In the genomic region with DNA sequence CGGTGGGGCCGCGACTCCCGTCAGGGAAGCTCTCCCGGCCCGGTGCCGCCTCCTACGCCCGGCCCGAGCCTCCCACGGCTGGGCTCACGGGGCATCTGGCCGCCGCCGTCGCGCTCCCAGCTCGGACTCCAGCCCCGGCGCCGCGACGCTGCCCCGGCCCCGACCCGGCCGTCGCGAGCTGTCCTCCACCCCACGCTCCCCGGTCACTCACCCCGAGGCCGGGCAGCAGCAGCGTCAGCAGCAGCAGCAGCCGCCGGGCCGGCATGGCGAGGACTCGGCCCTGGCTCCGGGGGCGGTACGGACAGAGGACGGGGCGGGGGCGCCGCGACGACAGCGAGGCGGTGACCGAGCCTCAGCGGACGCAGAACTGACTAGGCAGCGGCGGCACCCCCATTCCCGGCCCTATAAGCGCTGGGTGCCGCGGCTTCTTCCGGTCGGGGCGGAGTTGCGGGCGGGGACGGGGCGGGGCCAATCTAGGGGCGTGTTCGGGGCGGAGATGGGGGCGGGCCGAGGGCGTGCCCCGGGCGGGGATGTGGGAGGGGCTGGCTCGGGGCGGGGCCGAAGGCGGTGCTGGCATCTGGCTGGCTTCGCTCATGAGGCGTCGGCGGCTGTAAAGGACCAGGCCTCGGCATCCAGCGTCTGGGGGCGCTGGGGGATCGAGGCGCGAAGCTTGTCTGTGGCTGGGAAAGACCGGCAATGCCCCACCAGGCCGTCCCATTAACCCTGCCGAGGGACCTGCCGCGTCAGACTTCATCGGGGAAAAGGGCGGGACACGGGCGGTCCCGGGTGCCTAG, we compare ENCODE assay signal across 8 cellular contexts. TPM values are rescaled to one million over a fixed set of nuclear protein-coding genes. Genes with fewer than 3 reads are reported as not detected.
DNase-seq lines count a peak whose midpoint lies in the region; ATAC-seq and TF ChIP-seq lines count a peak whose summit lies in the region.

A gene (minus strand): TSS at position 380 of the 794 bp plus-strand sequence. CDS start 115 bp downstream, at position 265.

- H3K4me3 ChIP-seq in IMR-90 (ENCODE audit: insufficient read depth, low read depth, low read length), result peak within 1 kb of the TSS; percentile 88
- H3K4me3 ChIP-seq in PC-9, result peak within 1 kb of the TSS; percentile 99

- H2BK20ac ChIP-seq in IMR-90 (ENCODE audit: low read depth, low read length), result peak within 1 kb of the TSS; percentile 62

- H3K4me1 ChIP-seq in IMR-90 (ENCODE audit: control insufficient read depth, insufficient read depth, low read length) (peaks cover 6% of the 10 kb centered on the region), PC-9 (replicated peaks; ENCODE audit: insufficient read depth) (peaks cover 29% of the 10 kb centered on the region)

- H2BK120ac ChIP-seq in IMR-90 (ENCODE audit: low read depth, low read length), result peak within 1 kb of the TSS; percentile 27

- TF ChIP-seq RAD21 in IMR-90 (IDR thresholded peaks at IDR 0.05; ENCODE audit: low read length), result no peak; the same call in none of the 2 replicates

- H2AK5ac ChIP-seq in IMR-90 (ENCODE audit: low read depth, low read length), result peak within 1 kb of the TSS; percentile 80

- H4K8ac ChIP-seq in IMR-90 (ENCODE audit: low read depth in 2 of 2, low read length in 2 of 2), result peak within 1 kb of the TSS; percentile 40 to 94

- peak within 1 kb of the TSS; percentile 80 for H2BK5ac ChIP-seq in IMR-90 (ENCODE audit: low read depth, low read length, poor library complexity, severe bottlenecking)

- peak; percentile 97 for DNase-seq in DMS 273 (lab: John Stamatoyannopoulos, UW; ENCODE audit: unreplicated experiment)
- DNase-seq in IMR-90, result peak; percentile 91
- peak; percentile 79 to 94 for DNase-seq in PC-9
- peak; percentile 84 for DNase-seq in activated T-cell treated with anti-CD3 and anti-CD28 coated beads for 48 hours (ENCODE audit: low read depth)
- DNase-seq in epithelial cell of prostate (ENCODE audit: low read depth, low spot score), result peak; percentile 57
- DNase-seq in mucosa of gallbladder (ENCODE audit: low spot score), result peak; percentile 95
- DNase-seq in stimulated activated CD8-positive, alpha-beta memory T cell treated with anti-CD3 and anti-CD28 coated beads, Interleukin-4, amount 100 ng/mL, for 24 hours (ENCODE audit: low read depth), result peak; percentile 81

- peak within 1 kb of the TSS; percentile 82 for H3K4ac ChIP-seq in IMR-90 (ENCODE audit: low read depth, low read length)

- peak within 1 kb of the TSS; percentile 68 for H4K91ac ChIP-seq in IMR-90 (ENCODE audit: insufficient read depth, low read depth, low read length)

- no peak for TF ChIP-seq CTCF in IMR-90 (conservative IDR thresholded peaks at IDR 0.05; ENCODE audit: low read depth, low read length)
- no peak for TF ChIP-seq CTCF in PC-9 (conservative IDR thresholded peaks at IDR 0.05)

- H3K9me3 ChIP-seq in IMR-90 (ENCODE audit: control insufficient read depth, insufficient read depth, low read length) (no peaks in the 10 kb centered on the region), PC-9 (ENCODE audit: insufficient read depth, low read depth) (no peaks in the 10 kb centered on the region)

- H3K79me2 ChIP-seq in PC-9 (ENCODE audit: low read depth), result peaks cover 46% of the 10 kb centered on the region

- POLR2A ChIA-PET in IMR-90 (lab: Charles Lee; ENCODE audit: unreplicated experiment), result interaction anchor here (0.6 kb wide), 1 partner anchor 11 kb away, joined by 3 read pairs; no protein-coding TSS in a partner anchor
- POLR2A ChIA-PET in PC-9 (lab: Charles Lee; ENCODE audit: unreplicated experiment), result no interaction called here

- H3K23ac ChIP-seq in IMR-90 (ENCODE audit: low read depth, low read length), result peak within 1 kb of the TSS; percentile 88

- H3K9ac ChIP-seq in IMR-90 (ENCODE audit: low read depth, low read length), result peak within 1 kb of the TSS; percentile 80

- peaks cover 13 to 23% of the 10 kb centered on the region in 2 experiments for H3K79me1 ChIP-seq in IMR-90 (ENCODE audit: low read depth in 1 of 2, low read length in 2 of 2)

- peak within 1 kb of the TSS; percentile 83 for H3K4me2 ChIP-seq in IMR-90 (ENCODE audit: low read depth, low read length)
- H3K4me2 ChIP-seq in PC-9, result peak within 1 kb of the TSS; percentile 92

- H2AK9ac ChIP-seq in IMR-90 (replicated peaks; ENCODE audit: low read depth, low read length, poor library complexity), result peak within 1 kb of the TSS; percentile 93

- in situ Hi-C loops in IMR-90 (cut with MboI; ENCODE audit: low sequenced_read_pairs), result loop anchor here (5.0 kb wide), 3 partner anchors 63 to 213 kb away; a partner anchor contains a TSS

- WGBS in IMR-90 (ENCODE audit: extremely low coverage in 2 of 2, insufficient read length in 1 of 2), 2 experiments, result 0% methylated on average over 51 of the region's 98 CpGs; no CpG with 5 or more reads in 1 of the 2 experiments

- BruUV-seq in IMR-90 (replicated peaks; lab: Mats Ljungman, UMichigan) (no TSS peak), PC-9 (replicated peaks; lab: Mats Ljungman, UMichigan) (no TSS peak)

- no peaks in the 10 kb centered on the region for H3K27me3 ChIP-seq in IMR-90 (ENCODE audit: control insufficient read depth, insufficient read depth, low read length)
- H3K27me3 ChIP-seq in PC-9 (ENCODE audit: insufficient read depth, low read depth), result no peaks in the 10 kb centered on the region

- peak within 1 kb of the TSS; percentile 98 for H2AFZ ChIP-seq in IMR-90 (replicated peaks; ENCODE audit: low read length, poor library complexity)
- peak within 1 kb of the TSS; percentile 74 for H2AFZ ChIP-seq in PC-9

- H3K9me1 ChIP-seq in IMR-90 (ENCODE audit: insufficient read depth, low read length), result peaks cover 3% of the 10 kb centered on the region; the same call in 1 of the 2 replicates

- H3K9me2 ChIP-seq in PC-9 (ENCODE audit: insufficient read depth), result no peaks in the 10 kb centered on the region

- H3K56ac ChIP-seq in IMR-90 (ENCODE audit: extremely low read depth, insufficient read depth, low read length), result peak within 1 kb of the TSS; percentile 69

- ATAC-seq in GM21515 (IDR thresholded peaks at IDR 0.05; ENCODE audit: unreplicated experiment), result peak; percentile 76
- peak; percentile 93 for ATAC-seq in IMR-90 (ENCODE audit: low read depth)

- H3K27ac ChIP-seq in IMR-90 (ENCODE audit: insufficient read depth, low read length) (peak within 1 kb of the TSS; percentile 70), PC-9 (peak within 1 kb of the TSS; percentile 72), epithelial cell of prostate (peak within 1 kb of the TSS; percentile 77)

- H3F3A ChIP-seq in PC-9 (ENCODE audit: insufficient read depth, low read depth), result peaks cover 15% of the 10 kb centered on the region; the same call in 1 of the 2 replicates

- peak; percentile 94 for TF ChIP-seq POLR2A in IMR-90 (IDR thresholded peaks at IDR 0.05; ENCODE audit: low read depth, low read length)

- peak within 1 kb of the TSS; percentile 76 for H4K5ac ChIP-seq in IMR-90 (ENCODE audit: low read depth, low read length)

- dilution Hi-C loops in IMR-90 (cut with HindIII; ENCODE audit: low sequenced_read_pairs, unreplicated experiment), result no loop called here

- peaks cover 5% of the 10 kb centered on the region; the same call in 1 of the 2 replicates for H4K20me1 ChIP-seq in IMR-90 (ENCODE audit: insufficient read depth, low read length)
- H4K20me1 ChIP-seq in PC-9 (ENCODE audit: insufficient read depth), result peaks cover 9% of the 10 kb centered on the region; the same call in 1 of the 2 replicates

- CTCF ChIA-PET in IMR-90 (lab: Yijun Ruan, JAX) (interaction anchor here (0.5 to 2.6 kb wide), 7 partner anchors 67 to 211 kb away, joined by 3 to 11 read pairs (median 3); no protein-coding TSS in a partner anchor), PC-9 (lab: Charles Lee) (no interaction called here)

- intact Hi-C loops in IMR-90 (cut with micrococcal nuclease) (loop anchor here (5.0 kb wide), 1 partner anchor 48 kb away; no protein-coding TSS in a partner anchor), PC-9 (cut with micrococcal nuclease; ENCODE audit: unreplicated experiment) (loop anchor here (5.0 kb wide), 1 partner anchor 48 kb away; no protein-coding TSS in a partner anchor)

- peak within 1 kb of the TSS; percentile 87 for H3K14ac ChIP-seq in IMR-90 (replicated peaks; ENCODE audit: low read depth, low read length)

- H3K36me3 ChIP-seq in IMR-90 (ENCODE audit: control insufficient read depth, insufficient read depth, low read length) (no peaks in the 10 kb centered on the region), PC-9 (ENCODE audit: low read depth) (0 out of 2 replicates have a peak, but pooled peaks cover under 1% of the 10 kb centered on the region)

- H2BK15ac ChIP-seq in IMR-90 (ENCODE audit: low read depth, low read length), result peak within 1 kb of the TSS; percentile 13; the same call in 2 of the 3 replicates

- peak within 1 kb of the TSS; percentile 34 for H3K18ac ChIP-seq in IMR-90 (ENCODE audit: low read depth, low read length)

TF ChIP-seq in IMR-90, 13 proteins besides CTCF, POLR2A, EP300 and RAD21:
- TF ChIP-seq NFE2L2 (IDR thresholded peaks at IDR 0.05; ENCODE audit: low read depth, low read length) (peak; percentile 10; the same call in 1 of the 2 replicates), MAZ (IDR thresholded peaks at IDR 0.05; ENCODE audit: borderline replicate concordance, low read depth, low read length) (peak; percentile 73; the same call in 1 of the 2 replicates), CHD1 (IDR thresholded peaks at IDR 0.05; ENCODE audit: low read depth, low read length) (0 out of 2 replicates have a peak, but pooled peaks have one; percentile 19), SMC3 (IDR thresholded peaks at IDR 0.05; ENCODE audit: low read depth, low read length) (no peak)

RNA-seq across cellular contexts. Expression of the gene that starts here (rescaled TPM):
- total RNA-seq in IMR-90 (2012; rRNA removed) (2.2 and 2.7 TPM in 2 replicates), PC-9 (2021) (9.2 and 11.7 TPM in 2 replicates), mucosa of gallbladder (41.6 TPM)
- polyA plus RNA-seq in IMR-90 (2012; rRNA removed), result 3.7 and 4.1 TPM in 2 replicates
- 3.2 and 3.4 TPM in 2 replicates for polyA plus RNA-seq in IMR-90 (2012; cell fraction: cytosol; rRNA removed)
- polyA plus RNA-seq in IMR-90 (2012; cell fraction: nucleus; rRNA removed; ENCODE audit: low replicate concordance), result 7.5 and 10.9 TPM in 2 replicates

Comparison
In these comparisons a context has a peak if more than half of its experiments do, and no peak if none do; other contexts are left out.
1. Peak in every context shown above with its lines: DNase-seq, ATAC-seq, H3K4me3 ChIP-seq and H3K27ac ChIP-seq.